Comparison of ENCODE assay signal across 19 cellular contexts in genomic region chr5:180486636-180487149, GRCh38. TPM values are rescaled to one million over a fixed set of nuclear protein-coding genes. Genes with fewer than 3 reads are reported as not detected.
DNase-seq lines count a peak whose midpoint lies in the region; ATAC-seq and TF ChIP-seq lines count a peak whose summit lies in the region.
"Had no signal": no experiment of that assay in that cellular context is flagged by ENCODE, and none has a peak within 500 bp of the region (broad histone marks: within the 10 kb centered on the region; RNA-seq: fewer than 3 reads in every experiment).

No MANE protein-coding gene starts in this region.

- no peak overlapping the region for H3K4me3 ChIP-seq in fibroblast of mammary gland (ENCODE audit: control insufficient read depth, low read depth, low read length)
- no peak overlapping the region for H3K4me3 ChIP-seq in testis
- H3K4me3 ChIP-seq: SJSA1 had no signal

- no peak overlapping the region for H3K27ac ChIP-seq in testis
- H3K27ac ChIP-seq: C4-2B, SJSA1 had no signal

- POLR2A ChIA-PET in activated CD8-positive, alpha-beta T cell treated with anti-CD3 and anti-CD28 coated beads for 36 hours (lab: Charles Lee) = no interaction called here

- intact Hi-C loops in testis (cut with DNase I; ENCODE audit: low total_unique reads) = no loop called here
- intact Hi-C loops in activated CD8-positive, alpha-beta T cell treated with anti-CD3 and anti-CD28 coated beads for 36 hours (cut with micrococcal nuclease) = no loop called here

- no peak for TF ChIP-seq CTCF in fibroblast of mammary gland (conservative IDR thresholded peaks at IDR 0.05; ENCODE audit: control insufficient read depth, insufficient read depth, low read depth, low read length)
- TF ChIP-seq CTCF in testis (IDR thresholded peaks at IDR 0.05) = no peak
- TF ChIP-seq CTCF in activated CD8-positive, alpha-beta T cell treated with anti-CD3 and anti-CD28 coated beads for 36 hours (IDR thresholded peaks at IDR 0.05) = no peak

- no peaks in the 10 kb centered on the region for H3K4me1 Mint-ChIP-seq in activated T-helper 17 cell treated with anti-CD3 and anti-CD28 coated beads, Interleukin-2, amount 50 U/mL, for 72 hours
- H3K4me1 Mint-ChIP-seq in activated CD8-positive, alpha-beta T cell treated with anti-CD3 and anti-CD28 coated beads for 36 hours (ENCODE audit: low read depth) = peaks cover 3% of the 10 kb centered on the region
- H3K4me1 Mint-ChIP-seq in stimulated activated memory B cell treated with anti-CD40 and anti-IgM and Interleukin-4, amounts not matched to agents 10 μg/mL and 1 μg/mL and 100 μg/mL, for 72 hours = no peaks in the 10 kb centered on the region

- no peaks in the 10 kb centered on the region for H3K27me3 ChIP-seq in testis
- H3K27me3 ChIP-seq: SJSA1 had no signal

- H3K27ac Mint-ChIP-seq in activated T-helper 17 cell treated with anti-CD3 and anti-CD28 coated beads, Interleukin-2, amount 50 U/mL, for 72 hours = no peak overlapping the region
- H3K27ac Mint-ChIP-seq in activated CD8-positive, alpha-beta T cell treated with anti-CD3 and anti-CD28 coated beads for 36 hours = no peak overlapping the region
- no peak overlapping the region for H3K27ac Mint-ChIP-seq in stimulated activated memory B cell treated with anti-CD40 and anti-IgM and Interleukin-4, amounts not matched to agents 10 μg/mL and 1 μg/mL and 100 μg/mL, for 72 hours

- no peaks in the 10 kb centered on the region for H3K9me3 ChIP-seq in testis
- H3K9me3 ChIP-seq: SJSA1 had no signal

- 94% methylated on average over 9 of the region's 9 CpGs for WGBS in testis, 2 donors

- H3K9me3 Mint-ChIP-seq in activated T-helper 17 cell treated with anti-CD3 and anti-CD28 coated beads, Interleukin-2, amount 50 U/mL, for 72 hours = no peaks in the 10 kb centered on the region
- H3K9me3 Mint-ChIP-seq in activated CD8-positive, alpha-beta T cell treated with anti-CD3 and anti-CD28 coated beads for 36 hours = no peaks in the 10 kb centered on the region
- H3K9me3 Mint-ChIP-seq in stimulated activated memory B cell treated with anti-CD40 and anti-IgM and Interleukin-4, amounts not matched to agents 10 μg/mL and 1 μg/mL and 100 μg/mL, for 72 hours = no peaks in the 10 kb centered on the region

- no peaks in the 10 kb centered on the region for H3K36me3 ChIP-seq in testis (ENCODE audit: low read depth, missing control alignments)
- H3K36me3 ChIP-seq: SJSA1 had no signal

- DNase-seq in M059J (ENCODE audit: low read depth) = peak; percentile 19
- DNase-seq in fibroblast of mammary gland (ENCODE audit: low read depth) = peak; percentile 35
- DNase-seq in testis = peak; percentile 7
- DNase-seq in activated CD8-positive, alpha-beta T cell treated with anti-CD3 and anti-CD28 coated beads for 36 hours = no peak
- no peak for DNase-seq in DMS153 (lab: John Stamatoyannopoulos, UW)
- DNase-seq: ACHN, AML-193, DMS53, EL, KG1, NCI-H1436, NCI-H2029, NCI-H2171, NCI-H526, PC-3 had no signal

- H3K4me1 ChIP-seq in testis = peaks cover 7% of the 10 kb centered on the region
- H3K4me1 ChIP-seq: SJSA1 had no signal

- ATAC-seq in activated T-helper 17 cell treated with anti-CD3 and anti-CD28 coated beads, Interleukin-2, amount 50 U/mL, for 72 hours (replicated peaks) = peak; percentile 12
- ATAC-seq in activated CD8-positive, alpha-beta T cell treated with anti-CD3 and anti-CD28 coated beads for 36 hours = no peak
- no peak for ATAC-seq in stimulated activated memory B cell treated with anti-CD40 and anti-IgM and Interleukin-4, amounts not matched to agents 10 μg/mL and 1 μg/mL and 100 μg/mL, for 72 hours
- ATAC-seq: PC-3 had no signal

- no peaks in the 10 kb centered on the region for H3K27me3 Mint-ChIP-seq in activated T-helper 17 cell treated with anti-CD3 and anti-CD28 coated beads, Interleukin-2, amount 50 U/mL, for 72 hours
- H3K27me3 Mint-ChIP-seq in activated CD8-positive, alpha-beta T cell treated with anti-CD3 and anti-CD28 coated beads for 36 hours = no peaks in the 10 kb centered on the region
- no peaks in the 10 kb centered on the region for H3K27me3 Mint-ChIP-seq in stimulated activated memory B cell treated with anti-CD40 and anti-IgM and Interleukin-4, amounts not matched to agents 10 μg/mL and 1 μg/mL and 100 μg/mL, for 72 hours

- no peaks in the 10 kb centered on the region for H3K36me3 Mint-ChIP-seq in activated T-helper 17 cell treated with anti-CD3 and anti-CD28 coated beads, Interleukin-2, amount 50 U/mL, for 72 hours (ENCODE audit: low read depth)
- no peaks in the 10 kb centered on the region for H3K36me3 Mint-ChIP-seq in activated CD8-positive, alpha-beta T cell treated with anti-CD3 and anti-CD28 coated beads for 36 hours (ENCODE audit: low read depth)
- no peaks in the 10 kb centered on the region for H3K36me3 Mint-ChIP-seq in stimulated activated memory B cell treated with anti-CD40 and anti-IgM and Interleukin-4, amounts not matched to agents 10 μg/mL and 1 μg/mL and 100 μg/mL, for 72 hours

- no peak overlapping the region for H3K4me3 Mint-ChIP-seq in activated T-helper 17 cell treated with anti-CD3 and anti-CD28 coated beads, Interleukin-2, amount 50 U/mL, for 72 hours
- no peak overlapping the region for H3K4me3 Mint-ChIP-seq in activated CD8-positive, alpha-beta T cell treated with anti-CD3 and anti-CD28 coated beads for 36 hours
- H3K4me3 Mint-ChIP-seq in stimulated activated memory B cell treated with anti-CD40 and anti-IgM and Interleukin-4, amounts not matched to agents 10 μg/mL and 1 μg/mL and 100 μg/mL, for 72 hours = no peak overlapping the region

- CTCF ChIA-PET in activated CD8-positive, alpha-beta T cell treated with anti-CD3 and anti-CD28 coated beads for 36 hours (lab: Charles Lee) = interaction anchor here (0.7 to 0.8 kb wide), 2 partner anchors 158 to 673 kb away, joined by 3 to 4 read pairs; no protein-coding TSS in a partner anchor

- TF ChIP-seq POLR2A in testis (IDR thresholded peaks at IDR 0.05) = no peak

RNA-seq across cellular contexts. Expression of gene CNOT6, which starts 7.5 kb away (rescaled TPM):
- total RNA-seq in M059J (2014; rRNA removed; shearing (Covaris generic)) = 14.9 and 22.2 TPM in 2 replicates
- total RNA-seq in activated T-helper 17 cell treated with anti-CD3 and anti-CD28 coated beads, Interleukin-2, amount 50 U/mL, for 72 hours = 10 to 100 TPM; 23.9 to 38.7 TPM
- 10 to 100 TPM; 28.9 to 29.7 TPM for total RNA-seq in testis
- polyA plus RNA-seq in testis (ENCODE audit: insufficient read depth, low read depth, low replicate concordance) = 22.1 TPM
- 10 to 100 TPM; 28.4 to 30.4 TPM for total RNA-seq in activated CD8-positive, alpha-beta T cell treated with anti-CD3 and anti-CD28 coated beads for 36 hours

Comparison
In these comparisons a context has a peak if more than half of its experiments do, and no peak if none do; other contexts are left out.
1. DNase-seq: peak in M059J (single experiment), fibroblast of mammary gland (single experiment) and testis (single experiment); none in activated CD8-positive, alpha-beta T cell treated with anti-CD3 and anti-CD28 coated beads for 36 hours (single experiment) and DMS153 (single experiment).